In genomic region chr2:96106991-96107882, GRCh38 we compare ENCODE assay signal across 1 cellular context.
TF ChIP-seq lines count a peak whose summit lies in the region.

No MANE protein-coding gene starts in this region.

TF ChIP-seq in IMR-90, 13 proteins besides CTCF, POLR2A, EP300 and RAD21 (continued from another document):
- TF ChIP-seq ELK1 (IDR thresholded peaks at IDR 0.05; ENCODE audit: borderline replicate concordance, low read depth, low read length) (no peak), SMC3 (IDR thresholded peaks at IDR 0.05; ENCODE audit: low read depth, low read length) (no peak), MXI1 (IDR thresholded peaks at IDR 0.05; ENCODE audit: borderline replicate concordance, low read depth, low read length) (no peak), MAFK (IDR thresholded peaks at IDR 0.05; ENCODE audit: low read depth, low read length) (no peak), FOS (IDR thresholded peaks at IDR 0.05; ENCODE audit: low read depth, low read length) (no peak), BHLHE40 (IDR thresholded peaks at IDR 0.05; ENCODE audit: low read depth, low read length) (no peak), CEBPB (IDR thresholded peaks at IDR 0.05; ENCODE audit: low read depth, low read length) (no peak), MAZ (IDR thresholded peaks at IDR 0.05; ENCODE audit: borderline replicate concordance, low read depth, low read length) (no peak), CHD1 (IDR thresholded peaks at IDR 0.05; ENCODE audit: low read depth, low read length) (no peak), NFE2L2 (IDR thresholded peaks at IDR 0.05; ENCODE audit: low read depth, low read length) (no peak), RFX5 (IDR thresholded peaks at IDR 0.05; ENCODE audit: low read depth, low read length) (no peak)
- TF ChIP-seq, protein P1, sequence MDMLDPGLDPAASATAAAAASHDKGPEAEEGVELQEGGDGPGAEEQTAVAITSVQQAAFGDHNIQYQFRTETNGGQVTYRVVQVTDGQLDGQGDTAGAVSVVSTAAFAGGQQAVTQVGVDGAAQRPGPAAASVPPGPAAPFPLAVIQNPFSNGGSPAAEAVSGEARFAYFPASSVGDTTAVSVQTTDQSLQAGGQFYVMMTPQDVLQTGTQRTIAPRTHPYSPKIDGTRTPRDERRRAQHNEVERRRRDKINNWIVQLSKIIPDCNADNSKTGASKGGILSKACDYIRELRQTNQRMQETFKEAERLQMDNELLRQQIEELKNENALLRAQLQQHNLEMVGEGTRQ (IDR thresholded peaks at IDR 0.05; ENCODE audit: low read depth, low read length) = no peak
